Comparison of ENCODE assay signal across 1 cellular context in the genomic region with DNA sequence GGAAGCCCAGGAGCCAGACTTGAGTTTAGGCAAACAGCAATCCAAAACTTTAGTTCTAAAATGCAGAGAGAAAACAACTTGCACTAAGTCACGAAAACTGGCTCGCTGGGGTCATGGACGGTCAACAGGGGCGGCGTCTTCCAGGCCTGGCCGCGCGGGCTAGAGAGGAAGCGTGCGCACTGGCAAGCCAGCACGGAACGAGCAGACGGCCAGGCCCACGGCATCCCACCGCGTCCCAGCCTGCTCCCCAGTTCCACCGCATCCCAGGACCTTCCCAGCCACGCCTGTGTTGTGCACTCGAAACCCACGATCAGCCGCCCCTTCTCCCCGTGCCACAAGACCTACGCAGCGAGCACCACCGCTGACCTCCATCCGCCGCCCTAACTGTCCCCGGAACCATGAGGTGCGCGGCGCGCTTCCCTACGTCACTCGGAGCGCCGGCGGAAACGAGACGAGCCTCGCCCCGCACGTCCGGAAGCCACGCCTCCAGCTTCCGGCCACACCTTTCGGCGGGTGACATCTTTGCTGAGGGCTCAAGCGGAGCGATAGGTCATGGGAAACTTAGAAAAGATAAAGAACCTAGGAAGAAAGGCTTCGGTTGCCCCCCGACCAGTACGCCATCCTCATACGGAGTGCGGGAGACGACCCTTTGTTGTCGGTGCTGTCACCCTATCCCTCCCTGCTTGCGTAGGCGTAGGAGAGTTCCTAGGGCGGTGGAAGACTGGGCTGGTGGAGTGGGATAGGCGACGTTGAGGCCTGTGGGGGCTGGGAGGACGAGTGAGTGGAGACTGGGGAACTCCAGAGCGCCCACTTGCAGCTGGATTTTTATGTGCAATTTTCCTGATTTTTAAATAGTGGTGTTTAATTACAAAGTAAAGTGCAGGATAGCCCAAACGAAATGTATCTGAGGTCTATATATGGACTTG.
A peak's percentile ranks its signal among the peaks of the same experiment; 100 is the strongest.
TF ChIP-seq lines count a peak whose summit lies in the region.

Gene TBRG4 (minus strand): TSS at position 400 of the 926 bp plus-strand sequence. CDS start 2,460 bp downstream, outside the sequence.

TF ChIP-seq in H1, 55 proteins besides CTCF, POLR2A, EP300 and RAD21 (continued from another document):
- TF ChIP-seq E2F6 (IDR thresholded peaks at IDR 0.05) (0 out of 2 replicates have a peak, but pooled peaks have one; percentile 38), SP1 (IDR thresholded peaks at IDR 0.05; ENCODE audit: low read depth, low read length) (no peak)
